In the genomic region with DNA sequence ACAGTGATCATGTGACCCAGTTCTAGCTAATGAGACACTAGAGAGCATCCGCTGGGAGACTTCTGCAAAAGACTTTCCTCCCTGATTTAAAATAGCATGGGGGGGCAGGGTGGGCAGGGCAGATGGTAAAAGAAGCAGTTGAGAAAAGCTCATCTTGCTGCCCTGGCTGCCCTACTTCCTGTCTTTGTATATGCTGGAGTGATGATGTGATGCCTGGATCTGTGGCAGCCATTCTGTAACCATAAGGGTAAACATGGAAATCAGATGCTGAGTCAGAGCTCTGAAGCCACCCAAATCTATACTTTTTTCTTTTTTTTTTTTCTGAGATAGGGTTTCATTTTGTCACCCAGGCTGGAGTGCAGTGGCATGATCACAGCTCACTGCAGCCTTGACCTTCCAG, we compare ENCODE assay signal across 23 cellular contexts. TPM values are rescaled to one million over a fixed set of nuclear protein-coding genes. Genes with fewer than 3 reads are reported as not detected.
DNase-seq lines count a peak whose midpoint lies in the region; ATAC-seq and TF ChIP-seq lines count a peak whose summit lies in the region.
"Had no signal": no experiment of that assay in that cellular context is flagged by ENCODE, and none has a peak within 500 bp of the region (broad histone marks: within the 10 kb centered on the region; RNA-seq: fewer than 3 reads in every experiment).

No MANE protein-coding gene starts in this region.

- H3K4me3 ChIP-seq in HEK293 (ENCODE audit: low read depth, low read length) (no peak overlapping the region), SJSA1 (no peak overlapping the region), gastroesophageal sphincter (no peak overlapping the region)
- H3K4me3 ChIP-seq: A549; BLaER1 treated with 17β-estradiol and CSF1 and Interleukin-3, amounts not matched to agents 10 nM and 100 nM had no signal

- no peak overlapping the region for H3K4me3 Mint-ChIP-seq in activated T-helper 17 cell treated with anti-CD3 and anti-CD28 coated beads, Interleukin-2, amount 50 U/mL, for 72 hours
- H3K4me3 Mint-ChIP-seq: B cell; CD4-positive, alpha-beta T cell; CD8-positive, alpha-beta T cell had no signal

- H3K36me3 ChIP-seq in HEK293 (ENCODE audit: control insufficient read depth in 2 of 2, insufficient read depth in 1 of 2, low read length in 2 of 2) (peaks cover 12 to 61% of the 10 kb centered on the region in 2 experiments; a peak in 2 of 3 replicates), SJSA1 (peaks cover 22% of the 10 kb centered on the region), gastroesophageal sphincter (peaks cover 0 to 79% of the 10 kb centered on the region in 2 donors)

- H3K9me3 ChIP-seq in HEK293 (ENCODE audit: control insufficient read depth, insufficient read depth, low read depth, low read length) (no peaks in the 10 kb centered on the region), SJSA1 (replicated peaks) (no peaks in the 10 kb centered on the region), gastroesophageal sphincter (peaks cover 0 to 12% (median 0%) of the 10 kb centered on the region in 3 donors)

- no peaks in the 10 kb centered on the region for H3K27me3 ChIP-seq in SJSA1 (replicated peaks)
- no peaks in the 10 kb centered on the region for H3K27me3 ChIP-seq in gastroesophageal sphincter
- H3K27me3 ChIP-seq: BLaER1 treated with 17β-estradiol and CSF1 and Interleukin-3, amounts not matched to agents 10 nM and 100 nM had no signal

- H3K36me3 Mint-ChIP-seq in activated T-helper 17 cell treated with anti-CD3 and anti-CD28 coated beads, Interleukin-2, amount 50 U/mL, for 72 hours (ENCODE audit: low read depth): peaks cover 61% of the 10 kb centered on the region

- no peaks in the 10 kb centered on the region for H3K27me3 Mint-ChIP-seq in activated T-helper 17 cell treated with anti-CD3 and anti-CD28 coated beads, Interleukin-2, amount 50 U/mL, for 72 hours
- H3K27me3 Mint-ChIP-seq: B cell; CD4-positive, alpha-beta T cell had no signal

- no peak for TF ChIP-seq CTCF in HEK293 (tag by site-specific recombination; IDR thresholded peaks at IDR 0.05)
- TF ChIP-seq CTCF in gastroesophageal sphincter (IDR thresholded peaks at IDR 0.05): no peak

- H3K4me1 ChIP-seq in HEK293 (ENCODE audit: control insufficient read depth, insufficient read depth, low read length): no peaks in the 10 kb centered on the region
- H3K4me1 ChIP-seq in SJSA1 (replicated peaks): 0 out of 2 replicates have a peak, but pooled peaks cover 3% of the 10 kb centered on the region
- H3K4me1 ChIP-seq in gastroesophageal sphincter: no peaks in the 10 kb centered on the region

- DNase-seq in ELR (ENCODE audit: low read depth) (peak; percentile 7), SJSA1 (ENCODE audit: low read depth in 1 of 2, low spot score in 2 of 2) (peak; percentile 35 to 50), NCI-H1105 (lab: John Stamatoyannopoulos, UW) (no peak), COR-L47 (lab: John Stamatoyannopoulos, UW) (no peak)
- DNase-seq: AML-193; CD4-positive, alpha-beta T cell; CD8-positive, alpha-beta T cell; DMS 273 treated with DMSO at 0.1 percent for 48 hours; DMS153; DMS53; DMS79; DND-41; EL; GF-D8 had no signal

- 93 to 100% methylated on average over 1 of the region's 1 CpG for WGBS in gastroesophageal sphincter (ENCODE audit: low coverage in 1 of 2), 2 donors

- H3K27ac ChIP-seq in HEK293 (ENCODE audit: extremely low read depth, low read depth, low read length) (no peak overlapping the region), SJSA1 (no peak overlapping the region), gastroesophageal sphincter (no peak overlapping the region)
- H3K27ac ChIP-seq: 22Rv1; A549; BLaER1 treated with 17β-estradiol and CSF1 and Interleukin-3, amounts not matched to agents 10 nM and 100 nM; C4-2B had no signal

- POLR2A ChIA-PET in HEK293 (lab: Yijun Ruan, JAX): no interaction called here

- H3K9me3 Mint-ChIP-seq in activated T-helper 17 cell treated with anti-CD3 and anti-CD28 coated beads, Interleukin-2, amount 50 U/mL, for 72 hours: no peaks in the 10 kb centered on the region
- H3K9me3 Mint-ChIP-seq: CD4-positive, alpha-beta T cell had no signal

- peak; percentile 35 for ATAC-seq in activated T-helper 17 cell treated with anti-CD3 and anti-CD28 coated beads, Interleukin-2, amount 50 U/mL, for 72 hours (replicated peaks)
- ATAC-seq in gastroesophageal sphincter: no peak
- ATAC-seq in GM21447 (IDR thresholded peaks at IDR 0.05; ENCODE audit: unreplicated experiment): no peak
- ATAC-seq: A549; CD8-positive, alpha-beta T cell had no signal

- no peaks in the 10 kb centered on the region for H3K4me1 Mint-ChIP-seq in activated T-helper 17 cell treated with anti-CD3 and anti-CD28 coated beads, Interleukin-2, amount 50 U/mL, for 72 hours

- no peak overlapping the region for H3K27ac Mint-ChIP-seq in activated T-helper 17 cell treated with anti-CD3 and anti-CD28 coated beads, Interleukin-2, amount 50 U/mL, for 72 hours
- H3K27ac Mint-ChIP-seq: B cell; CD4-positive, alpha-beta T cell; CD8-positive, alpha-beta T cell had no signal

- no peak for TF ChIP-seq EP300 in gastroesophageal sphincter (IDR thresholded peaks at IDR 0.05)

- CTCF ChIA-PET in HEK293 (lab: Yijun Ruan, JAX): interaction anchor here (0.5 to 1.8 kb wide), 2 partner anchors 38 to 542 kb away, joined by 3 to 6 read pairs; no protein-coding TSS in a partner anchor

- TF ChIP-seq POLR2A in gastroesophageal sphincter (IDR thresholded peaks at IDR 0.05): no peak

TF ChIP-seq in HEK293, 187 proteins besides CTCF, POLR2A, EP300 and RAD21:
- TF ChIP-seq, protein P1, sequence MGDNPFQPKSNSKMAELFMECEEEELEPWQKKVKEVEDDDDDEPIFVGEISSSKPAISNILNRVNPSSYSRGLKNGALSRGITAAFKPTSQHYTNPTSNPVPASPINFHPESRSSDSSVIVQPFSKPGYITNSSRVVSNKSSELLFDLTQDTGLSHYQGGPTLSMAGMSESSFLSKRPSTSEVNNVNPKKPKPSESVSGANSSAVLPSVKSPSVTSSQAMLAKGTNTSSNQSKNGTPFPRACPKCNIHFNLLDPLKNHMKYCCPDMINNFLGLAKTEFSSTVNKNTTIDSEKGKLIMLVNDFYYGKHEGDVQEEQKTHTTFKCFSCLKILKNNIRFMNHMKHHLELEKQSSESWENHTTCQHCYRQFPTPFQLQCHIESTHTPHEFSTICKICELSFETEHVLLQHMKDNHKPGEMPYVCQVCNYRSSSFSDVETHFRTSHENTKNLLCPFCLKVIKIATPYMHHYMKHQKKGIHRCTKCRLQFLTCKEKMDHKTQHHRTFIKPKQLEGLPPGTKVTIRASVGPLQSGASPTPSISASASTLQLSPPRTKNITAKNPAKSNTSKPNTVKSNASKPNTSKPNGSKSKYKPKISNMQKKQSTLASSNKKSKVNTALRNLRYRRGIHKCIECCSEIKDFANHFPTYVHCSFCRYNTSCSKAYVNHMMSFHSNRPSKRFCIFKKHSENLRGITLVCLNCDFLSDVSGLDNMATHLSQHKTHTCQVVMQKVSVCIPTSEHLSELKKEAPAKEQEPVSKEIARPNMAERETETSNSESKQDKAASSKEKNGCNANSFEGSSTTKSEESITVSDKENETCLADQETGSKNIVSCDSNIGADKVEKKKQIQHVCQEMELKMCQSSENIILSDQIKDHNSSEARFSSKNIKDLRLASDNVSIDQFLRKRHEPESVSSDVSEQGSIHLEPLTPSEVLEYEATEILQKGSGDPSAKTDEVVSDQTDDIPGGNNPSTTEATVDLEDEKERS (tag by site-specific recombination; IDR thresholded peaks at IDR 0.05): 0 out of 2 replicates have a peak, but pooled peaks have one; percentile 45
- TF ChIP-seq, protein P2, sequence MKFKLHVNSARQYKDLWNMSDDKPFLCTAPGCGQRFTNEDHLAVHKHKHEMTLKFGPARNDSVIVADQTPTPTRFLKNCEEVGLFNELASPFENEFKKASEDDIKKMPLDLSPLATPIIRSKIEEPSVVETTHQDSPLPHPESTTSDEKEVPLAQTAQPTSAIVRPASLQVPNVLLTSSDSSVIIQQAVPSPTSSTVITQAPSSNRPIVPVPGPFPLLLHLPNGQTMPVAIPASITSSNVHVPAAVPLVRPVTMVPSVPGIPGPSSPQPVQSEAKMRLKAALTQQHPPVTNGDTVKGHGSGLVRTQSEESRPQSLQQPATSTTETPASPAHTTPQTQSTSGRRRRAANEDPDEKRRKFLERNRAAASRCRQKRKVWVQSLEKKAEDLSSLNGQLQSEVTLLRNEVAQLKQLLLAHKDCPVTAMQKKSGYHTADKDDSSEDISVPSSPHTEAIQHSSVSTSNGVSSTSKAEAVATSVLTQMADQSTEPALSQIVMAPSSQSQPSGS (tag by site-specific recombination; IDR thresholded peaks at IDR 0.05; ENCODE audit: low read depth): no peak

RNA-seq across cellular contexts. Expression of a gene that starts 25.4 kb away (rescaled TPM):
- total RNA-seq in SJSA1 (2014; rRNA removed; shearing (Covaris generic)): 5.6 and 6.8 TPM in 2 replicates
- total RNA-seq in activated T-helper 17 cell treated with anti-CD3 and anti-CD28 coated beads, Interleukin-2, amount 50 U/mL, for 72 hours: 10 to 100 TPM; 11.3 to 12.8 TPM
- 10 to 100 TPM in 3 of 4 donors, 1 to 10 TPM in 1; 7.0 to 15.4 (median 14.2) TPM for total RNA-seq in gastroesophageal sphincter

Comparison
In these comparisons a context has a peak if more than half of its experiments do, and no peak if none do; other contexts are left out.
1. DNase-seq: peak in ELR (single experiment) and SJSA1 (2 of 2); none in NCI-H1105 (single experiment) and COR-L47 (single experiment).